ENCODE assay signal across 9 cellular contexts in genomic region chr6:10746915-10747250, GRCh38. TPM values are rescaled to one million over a fixed set of nuclear protein-coding genes. Genes with fewer than 3 reads are reported as not detected.
DNase-seq lines count a peak whose midpoint lies in the region; ATAC-seq, FAIRE-seq and TF ChIP-seq lines count a peak whose summit lies in the region.
"Had no signal": no experiment of that assay in that cellular context is flagged by ENCODE, and none has a peak within 500 bp of the region (broad histone marks: within the 10 kb centered on the region; RNA-seq: fewer than 3 reads in every experiment).

No MANE protein-coding gene starts in this region.

- no peaks in the 10 kb centered on the region for H3K9me3 ChIP-seq in BLaER1 treated with 17β-estradiol and CSF1 and Interleukin-3, amounts not matched to agents 10 nM and 100 nM (replicated peaks in 1 of 11)
- H3K9me3 ChIP-seq in Karpas-422 (ENCODE audit: low read length), result no peaks in the 10 kb centered on the region
- H3K9me3 ChIP-seq in neural cell (ENCODE audit: low read length), result no peaks in the 10 kb centered on the region

- H3K4me3 ChIP-seq in BLaER1 treated with 17β-estradiol and CSF1 and Interleukin-3, amounts not matched to agents 10 nM and 100 nM, result peak overlapping the region; percentile 71 to 90 (median 80)
- peak overlapping the region; percentile 93 for H3K4me3 ChIP-seq in Karpas-422 (ENCODE audit: low read length)
- peak overlapping the region; percentile 64 to 98 (median 80) for H3K4me3 ChIP-seq in dorsolateral prefrontal cortex
- H3K4me3 ChIP-seq in neural cell (ENCODE audit: low read length), result peak overlapping the region; percentile 82

- H3K4me1 ChIP-seq in BLaER1 treated with 17β-estradiol and CSF1 and Interleukin-3, amounts not matched to agents 10 nM and 100 nM, result peaks cover 28 to 37% (median 32%) of the 10 kb centered on the region in 10 experiments
- H3K4me1 ChIP-seq in Karpas-422 (ENCODE audit: low read length), result peaks cover 28% of the 10 kb centered on the region

- no peak for TF ChIP-seq EP300 in neural cell (conservative IDR thresholded peaks at IDR 0.05; ENCODE audit: poor library complexity, severe bottlenecking)

- TF ChIP-seq RAD21 in neural cell (conservative IDR thresholded peaks at IDR 0.05), result no peak

- intact Hi-C loops in dorsolateral prefrontal cortex (cut with DNase I), result loop anchor here (1.0 kb wide), 2 partner anchors 24 to 53 kb away; partner anchors contain the start of genes C6orf52 (in 2 of the 2), PAK1IP1 (in 2 of the 2) and TMEM14C (in 2 of the 2)

- H3K27ac ChIP-seq in BLaER1 treated with 17β-estradiol and CSF1 and Interleukin-3, amounts not matched to agents 10 nM and 100 nM, result peak overlapping the region in 10 of 11 experiments; percentile 6 to 87 (median 82); a peak in 18 of 22 replicates
- peak overlapping the region; percentile 46; the same call in 1 of the 2 replicates for H3K27ac ChIP-seq in Karpas-422 (ENCODE audit: low read length)
- peak overlapping the region; percentile 38 to 96 (median 90) for H3K27ac ChIP-seq in dorsolateral prefrontal cortex
- H3K27ac ChIP-seq in neural cell (ENCODE audit: low read length), result peak overlapping the region; percentile 79

- H2AFZ ChIP-seq in Karpas-422 (ENCODE audit: low read length) (peak overlapping the region; percentile 72; the same call in 1 of the 2 replicates), neural cell (ENCODE audit: low read depth, low read length) (peak overlapping the region; percentile 99)

- H3K9ac ChIP-seq in BLaER1 treated with 17β-estradiol and CSF1 and Interleukin-3, amounts not matched to agents 10 nM and 100 nM, result peak overlapping the region; percentile 82 to 91 (median 87)
- H3K9ac ChIP-seq in Karpas-422 (ENCODE audit: low read length) (peak overlapping the region; percentile 88), neural cell (ENCODE audit: low read length) (peak overlapping the region; percentile 84)

- H3K4me2 ChIP-seq in BLaER1 treated with 17β-estradiol and CSF1 and Interleukin-3, amounts not matched to agents 10 nM and 100 nM, result peak overlapping the region; percentile 83 to 96 (median 89)
- H3K4me2 ChIP-seq in Karpas-422 (ENCODE audit: low read depth, low read length, poor library complexity, severe bottlenecking) (peak overlapping the region; percentile 82), neural cell (ENCODE audit: low read length) (peak overlapping the region; percentile 91)

- H3K79me2 ChIP-seq in Karpas-422 (ENCODE audit: low read length), result peaks cover 52% of the 10 kb centered on the region
- peaks cover 19% of the 10 kb centered on the region for H3K79me2 ChIP-seq in neural cell (replicated peaks; ENCODE audit: insufficient read depth, low read length)

- H3F3A ChIP-seq in neural cell (ENCODE audit: insufficient read depth, low read length, poor library complexity, severe bottlenecking), result no peaks in the 10 kb centered on the region

- no peak for FAIRE-seq in GM19239 (lab: Jason Lieb, UNC)
- FAIRE-seq: colon had no signal

- ATAC-seq in HG02884 (IDR thresholded peaks at IDR 0.05; ENCODE audit: unreplicated experiment), result no peak

- no peak for TF ChIP-seq CTCF in dorsolateral prefrontal cortex (IDR thresholded peaks at IDR 0.05 in 54 of 56, conservative IDR thresholded peaks at IDR 0.05 in 2 of 56; ENCODE audit: low read depth in 1 of 56, partially characterized antibody in 56 of 56)
- no peak for TF ChIP-seq CTCF in neural cell (IDR thresholded peaks at IDR 0.05; ENCODE audit: poor library complexity, severe bottlenecking)

- peaks cover 18 to 35% (median 28%) of the 10 kb centered on the region in 11 experiments for H3K36me3 ChIP-seq in BLaER1 treated with 17β-estradiol and CSF1 and Interleukin-3, amounts not matched to agents 10 nM and 100 nM
- H3K36me3 ChIP-seq in Karpas-422 (ENCODE audit: insufficient read depth, low read length) (peaks cover 12% of the 10 kb centered on the region; the same call in 1 of the 2 replicates), neural cell (ENCODE audit: insufficient read depth, low read length) (no peaks in the 10 kb centered on the region)

- H3K27me3 ChIP-seq in BLaER1 treated with 17β-estradiol and CSF1 and Interleukin-3, amounts not matched to agents 10 nM and 100 nM, result no peaks in the 10 kb centered on the region
- H3K27me3 ChIP-seq in Karpas-422 (ENCODE audit: low read length), result no peaks in the 10 kb centered on the region
- H3K27me3 ChIP-seq in dorsolateral prefrontal cortex, result no peaks in the 10 kb centered on the region
- H3K27me3 ChIP-seq in neural cell (ENCODE audit: insufficient read depth, low read depth, low read length), result no peaks in the 10 kb centered on the region

- DNase-seq in Karpas-422 (no peak), dorsolateral prefrontal cortex (no peak), GM19239 (ENCODE audit: insufficient read length, low spot score) (no peak), GDM1 (lab: John Stamatoyannopoulos, UW) (no peak), NCI-H1092 treated with DMSO at 0.1 percent for 48 hours (lab: John Stamatoyannopoulos, UW) (no peak)

- H3K9me2 ChIP-seq in Karpas-422 (replicated peaks; ENCODE audit: insufficient read depth, low read length) (no peaks in the 10 kb centered on the region), neural cell (ENCODE audit: insufficient read depth, low read length) (no peaks in the 10 kb centered on the region)

- peaks cover 0 to 20% (median 0%) of the 10 kb centered on the region in 11 experiments; a peak in 10 of 22 replicates for H4K20me1 ChIP-seq in BLaER1 treated with 17β-estradiol and CSF1 and Interleukin-3, amounts not matched to agents 10 nM and 100 nM
- no peaks in the 10 kb centered on the region for H4K20me1 ChIP-seq in Karpas-422 (ENCODE audit: insufficient read depth, low read depth, low read length)
- H4K20me1 ChIP-seq in neural cell (ENCODE audit: insufficient read depth), result no peaks in the 10 kb centered on the region

TF ChIP-seq in neural cell, 6 proteins besides CTCF, POLR2A, EP300 and RAD21:
- TF ChIP-seq EZH2 (IDR thresholded peaks at IDR 0.05; ENCODE audit: borderline replicate concordance, insufficient read depth, low read length, poor library complexity, severe bottlenecking) (no peak), REST (IDR thresholded peaks at IDR 0.05; ENCODE audit: borderline replicate concordance) (no peak), TAF1 (IDR thresholded peaks at IDR 0.05; ENCODE audit: low read depth) (no peak), SMC3 (conservative IDR thresholded peaks at IDR 0.05; ENCODE audit: poor library complexity) (no peak), POLR2AphosphoS5 (IDR thresholded peaks at IDR 0.05) (no peak), MXI1 (conservative IDR thresholded peaks at IDR 0.05; ENCODE audit: poor library complexity, severe bottlenecking) (no peak)

RNA-seq across cellular contexts. Expression of gene TMEM14B, which starts 0.7 kb away (rescaled TPM):
- total RNA-seq in Karpas-422 (2014; rRNA removed; shearing (Covaris generic); ENCODE audit: low replicate concordance), result 81.0 and 121 TPM in 2 replicates
- 10 to 100 TPM; 49.1 to 90.5 (median 69.1) TPM for total RNA-seq in dorsolateral prefrontal cortex
- polyA plus RNA-seq in neural cell, result 149 and 182 TPM in 2 replicates
- polyA minus RNA-seq in neural cell, result 62.1 and 65.5 TPM in 2 replicates

RNA-seq across cellular contexts. Expression of gene TMEM14C, which starts 24.0 kb away (rescaled TPM):
- total RNA-seq in Karpas-422 (2014; rRNA removed; shearing (Covaris generic); ENCODE audit: low replicate concordance), result 70.9 and 94.1 TPM in 2 replicates
- total RNA-seq in dorsolateral prefrontal cortex, result 10 to 100 TPM; 42.1 to 89.5 (median 60.4) TPM
- 106 and 124 TPM in 2 replicates for polyA plus RNA-seq in neural cell
- polyA minus RNA-seq in neural cell, result 40.2 and 48.0 TPM in 2 replicates

RNA-seq across cellular contexts. Expression of gene PAK1IP1, which starts 52.1 kb away (rescaled TPM):
- 12.3 and 14.3 TPM in 2 replicates for total RNA-seq in Karpas-422 (2014; rRNA removed; shearing (Covaris generic); ENCODE audit: low replicate concordance)
- total RNA-seq in dorsolateral prefrontal cortex, result 10 to 100 TPM in 85 of 120 experiments, 1 to 10 TPM in 35; 7.8 to 17.5 (median 11.1) TPM
- 30.4 and 33.1 TPM in 2 replicates for polyA plus RNA-seq in neural cell
- 21.9 and 22.3 TPM in 2 replicates for polyA minus RNA-seq in neural cell

RNA-seq across cellular contexts. Expression of gene C6orf52, which starts 52.5 kb away (rescaled TPM):
- not detected in 2 replicates for total RNA-seq in Karpas-422 (2014; rRNA removed; shearing (Covaris generic); ENCODE audit: low replicate concordance)
- 1 to 10 TPM in 94 of 120 experiments, under 1 TPM in 4, not detected in 22; 0.75 to 5.4 (median 2.2) TPM for total RNA-seq in dorsolateral prefrontal cortex
- polyA plus RNA-seq in neural cell, result 5.7 and 9.4 TPM in 2 replicates
- polyA minus RNA-seq in neural cell, result not detected in 2 replicates
